In the genomic region with DNA sequence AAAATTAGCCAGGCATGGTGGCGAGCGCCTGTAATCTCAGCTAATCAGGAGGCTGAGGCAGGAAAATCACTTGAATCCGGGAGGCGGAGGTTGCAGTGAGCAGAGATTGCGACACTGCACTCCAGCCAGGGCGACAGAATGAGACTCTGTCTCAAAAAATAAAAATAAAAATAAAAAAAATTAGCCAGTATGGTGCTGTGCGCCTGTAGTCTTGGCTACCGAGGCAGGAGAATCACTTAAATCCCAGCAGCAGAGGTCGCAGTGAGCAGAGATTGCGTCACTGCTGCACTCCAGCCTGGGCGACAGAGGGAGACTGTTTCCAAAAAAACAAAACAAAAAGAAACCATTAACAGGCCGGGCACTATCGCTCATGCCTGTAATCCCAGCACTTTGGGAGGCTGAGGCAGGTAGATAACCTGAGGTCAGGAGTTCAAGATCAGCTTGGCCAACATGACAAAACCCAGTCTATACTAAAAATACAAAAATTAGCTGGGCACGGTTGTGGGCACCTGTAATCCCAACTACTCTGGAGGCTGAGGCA, we compare ENCODE assay signal across 9 cellular contexts. TPM values are rescaled to one million over a fixed set of nuclear protein-coding genes. Genes with fewer than 3 reads are reported as not detected.
DNase-seq lines count a peak whose midpoint lies in the region; ATAC-seq and TF ChIP-seq lines count a peak whose summit lies in the region.
"Not testable (repeated sequence)": the region's sequence is repeated elsewhere in the genome, so short reads cannot be mapped to it uniquely, and the experiment has no call there.
"Had no signal": no experiment of that assay in that cellular context is flagged by ENCODE, and none has a peak within 500 bp of the region (broad histone marks: within the 10 kb centered on the region; RNA-seq: fewer than 3 reads in every experiment).

No MANE protein-coding gene starts in this region.

- not testable (repeated sequence) for H3K27me3 Mint-ChIP-seq in CD4-positive, alpha-beta T cell; activated CD4-positive, alpha-beta memory T cell treated with anti-CD3 and anti-CD28 coated beads for 36 hours; stimulated activated naive CD8-positive, alpha-beta T cell treated with anti-CD3 and anti-CD28 coated beads, Interleukin-15, amount 100 ng/mL, for 72 hours

- RAD21 ChIA-PET in HCT116 (lab: Charles Lee; ENCODE audit: low non-redundant PET in 1 of 2, low total read pairs in 2 of 2, uncharacterized antibody in 2 of 2, unreplicated experiment in 2 of 2): not testable (repeated sequence)

- peak; percentile 28 to 62 (median 46) for DNase-seq in CD4-positive, alpha-beta T cell
- peak; percentile 58 for DNase-seq in HCT116 (ENCODE audit: low read depth, low spot score)
- DNase-seq in NCI-H82 treated with DMSO at 0.1 percent for 48 hours (lab: John Stamatoyannopoulos, UW; ENCODE audit: unreplicated experiment): peak; percentile 13
- DNase-seq in activated CD4-positive, alpha-beta memory T cell treated with anti-CD3 and anti-CD28 coated beads for 36 hours: peak; percentile 69
- DNase-seq in cardiac fibroblast (ENCODE audit: low read depth in 2 of 2): peak; percentile 87 to 89
- DNase-seq in left ventricle myocardium superior: peak; percentile 73
- DNase-seq in non-pigmented ciliary epithelial cell (ENCODE audit: low read depth): peak; percentile 19
- DNase-seq in stimulated activated naive CD8-positive, alpha-beta T cell treated with anti-CD3 and anti-CD28 coated beads, Interleukin-15, amount 100 ng/mL, for 72 hours: peak; percentile 33 to 48

- not testable (repeated sequence) for H3K27me3 ChIP-seq in CD4-positive, alpha-beta T cell (ENCODE audit: control insufficient read depth, insufficient read depth, low read length); HCT116 (ENCODE audit: insufficient read depth, low read length)

- POLR2A ChIA-PET in CD4-positive, alpha-beta T cell (lab: Charles Lee); HCT116 (lab: Charles Lee); activated CD4-positive, alpha-beta memory T cell treated with anti-CD3 and anti-CD28 coated beads for 36 hours (lab: Charles Lee): not testable (repeated sequence)

- H3K4me3 Mint-ChIP-seq in CD4-positive, alpha-beta T cell: peak overlapping the region; percentile 59
- H3K4me3 Mint-ChIP-seq in activated CD4-positive, alpha-beta memory T cell treated with anti-CD3 and anti-CD28 coated beads for 36 hours; stimulated activated naive CD8-positive, alpha-beta T cell treated with anti-CD3 and anti-CD28 coated beads, Interleukin-15, amount 100 ng/mL, for 72 hours: not testable (repeated sequence)

- H4K20me1 ChIP-seq in HCT116 (ENCODE audit: insufficient read depth): not testable (repeated sequence)

- peak; percentile 51 for ATAC-seq in CD4-positive, alpha-beta T cell (ENCODE audit: poor library complexity)
- peak; percentile 93 for ATAC-seq in HCT116
- ATAC-seq in left ventricle myocardium superior: peak; percentile 88
- ATAC-seq in stimulated activated naive CD8-positive, alpha-beta T cell treated with anti-CD3 and anti-CD28 coated beads, Interleukin-15, amount 100 ng/mL, for 72 hours: peak; percentile 69

- BruUV-seq in HCT116 (replicated peaks; lab: Mats Ljungman, UMichigan): not testable (repeated sequence)

- H3K27ac Mint-ChIP-seq in CD4-positive, alpha-beta T cell: peak overlapping the region; percentile 99
- not testable (repeated sequence) for H3K27ac Mint-ChIP-seq in activated CD4-positive, alpha-beta memory T cell treated with anti-CD3 and anti-CD28 coated beads for 36 hours
- peak overlapping the region; percentile 74 to 76 for H3K27ac Mint-ChIP-seq in stimulated activated naive CD8-positive, alpha-beta T cell treated with anti-CD3 and anti-CD28 coated beads, Interleukin-15, amount 100 ng/mL, for 72 hours

- peaks cover 46% of the 10 kb centered on the region for H3K4me1 Mint-ChIP-seq in CD4-positive, alpha-beta T cell (ENCODE audit: low read depth)
- peaks cover 31% of the 10 kb centered on the region for H3K4me1 Mint-ChIP-seq in activated CD4-positive, alpha-beta memory T cell treated with anti-CD3 and anti-CD28 coated beads for 36 hours (ENCODE audit: low read depth)
- H3K4me1 Mint-ChIP-seq in stimulated activated naive CD8-positive, alpha-beta T cell treated with anti-CD3 and anti-CD28 coated beads, Interleukin-15, amount 100 ng/mL, for 72 hours: peaks cover 48% of the 10 kb centered on the region

- H3K9me3 Mint-ChIP-seq in CD4-positive, alpha-beta T cell; activated CD4-positive, alpha-beta memory T cell treated with anti-CD3 and anti-CD28 coated beads for 36 hours: not testable (repeated sequence)
- H3K9me3 Mint-ChIP-seq in stimulated activated naive CD8-positive, alpha-beta T cell treated with anti-CD3 and anti-CD28 coated beads, Interleukin-15, amount 100 ng/mL, for 72 hours: peaks cover 7 to 15% of the 10 kb centered on the region in 2 donors

- H3K36me3 Mint-ChIP-seq in CD4-positive, alpha-beta T cell (ENCODE audit: low read depth): peaks cover 57% of the 10 kb centered on the region
- H3K36me3 Mint-ChIP-seq in activated CD4-positive, alpha-beta memory T cell treated with anti-CD3 and anti-CD28 coated beads for 36 hours: peaks cover 32% of the 10 kb centered on the region

- intact Hi-C loops in CD4-positive, alpha-beta T cell (cut with DNase I, micrococcal nuclease): loop anchor here (1.0 to 5.0 kb wide), 5 partner anchors 39 to 199 kb away; a partner anchor contains a TSS
- intact Hi-C loops in HCT116 (cut with micrococcal nuclease) (loop anchor here (1.0 to 5.0 kb wide), 2 partner anchors 159 to 198 kb away; no protein-coding TSS in a partner anchor), left ventricle myocardium superior (cut with micrococcal nuclease) (loop anchor here (5.0 kb wide), 1 partner anchor 66 kb away; no protein-coding TSS in a partner anchor)
- intact Hi-C loops in activated CD4-positive, alpha-beta memory T cell treated with anti-CD3 and anti-CD28 coated beads for 36 hours (cut with micrococcal nuclease): loop anchor here (5.0 kb wide), 2 partner anchors 84 to 199 kb away; a partner anchor contains a TSS

- H3K4me3 ChIP-seq in HCT116 (replicated peaks in 1 of 2; ENCODE audit: low read depth in 1 of 2, low read length in 2 of 2); cardiac fibroblast (replicated peaks in 1 of 2; ENCODE audit: low read depth in 2 of 2, low read length in 2 of 2): not testable (repeated sequence)

- H3K9me3 ChIP-seq in CD4-positive, alpha-beta T cell (ENCODE audit: control insufficient read depth, low read length); HCT116 (ENCODE audit: control insufficient read depth in 1 of 2, insufficient read depth in 1 of 2, low read depth in 1 of 2, low read length in 2 of 2): not testable (repeated sequence)

- peak; percentile 64 for TF ChIP-seq CTCF in CD4-positive, alpha-beta T cell (IDR thresholded peaks at IDR 0.05)
- TF ChIP-seq CTCF in HCT116 (IDR thresholded peaks at IDR 0.05 in 2 of 3, conservative IDR thresholded peaks at IDR 0.05 in 1 of 3; ENCODE audit: borderline replicate concordance in 1 of 3, insufficient read depth in 1 of 3, low read depth in 2 of 3, low read length in 2 of 3): peak; percentile 53 to 98 (median 67)
- peak; percentile 82 for TF ChIP-seq CTCF in cardiac fibroblast (IDR thresholded peaks at IDR 0.05; ENCODE audit: low read depth, low read length)

- CTCF ChIA-PET in CD4-positive, alpha-beta T cell (lab: Charles Lee): interaction anchor here (0.6 to 2.4 kb wide), 8 partner anchors 11 to 843 kb away, joined by 3 to 14 read pairs (median 4); no protein-coding TSS in a partner anchor
- CTCF ChIA-PET in HCT116 (lab: Charles Lee): interaction anchor here (2.1 kb wide), 1 partner anchor 64 kb away, joined by 7 read pairs; no protein-coding TSS in a partner anchor
- CTCF ChIA-PET in activated CD4-positive, alpha-beta memory T cell treated with anti-CD3 and anti-CD28 coated beads for 36 hours (lab: Charles Lee): interaction anchor here (0.7 to 4.9 kb wide), 8 partner anchors 11 to 159 kb away, joined by 3 to 46 read pairs (median 4); no protein-coding TSS in a partner anchor

- not testable (repeated sequence) for H3K9ac ChIP-seq in HCT116 (ENCODE audit: low read length)

- H3K4me2 ChIP-seq in HCT116 (ENCODE audit: low read length): peak overlapping the region; percentile 40

- H3K4me1 ChIP-seq in HCT116 (ENCODE audit: control insufficient read depth in 1 of 2, insufficient read depth in 2 of 2, low read length in 2 of 2): not testable (repeated sequence)

- H3K27ac ChIP-seq in CD4-positive, alpha-beta T cell (ENCODE audit: low read depth, low read length); HCT116 (ENCODE audit: low read depth, low read length): not testable (repeated sequence)

- TF ChIP-seq RAD21 in HCT116 (IDR thresholded peaks at IDR 0.05; ENCODE audit: low read depth): peak; percentile 58; the same call in 1 of the 2 replicates

- not testable (repeated sequence) for H3K9me2 ChIP-seq in HCT116 (ENCODE audit: insufficient read depth)

- H2AFZ ChIP-seq in HCT116 (ENCODE audit: low read depth, low read length, poor library complexity, severe bottlenecking): not testable (repeated sequence)

- not testable (repeated sequence) for TF ChIP-seq POLR2A in HCT116 (IDR thresholded peaks at IDR 0.05; ENCODE audit: borderline replicate concordance, extremely low read depth, insufficient read depth, insufficient read length)

- not testable (repeated sequence) for H3K79me2 ChIP-seq in HCT116 (ENCODE audit: insufficient read depth, low read length)

- peaks cover 7 to 14% of the 10 kb centered on the region in 2 experiments; a peak in 3 of 4 replicates for H3K36me3 ChIP-seq in HCT116 (ENCODE audit: control insufficient read depth in 1 of 2, insufficient read depth in 2 of 2, low read length in 2 of 2)

RNA-seq across cellular contexts. Expression of a gene that starts 33.4 kb away (rescaled TPM):
- total RNA-seq in CD4-positive, alpha-beta T cell: under 1 TPM; 0.47 to 0.56 TPM
- total RNA-seq in HCT116 (2021; ENCODE audit: unreplicated experiment) (not detected), left ventricle myocardium superior (not detected)
- polyA plus RNA-seq in HCT116 (2012): not detected in 2 replicates
- not detected for total RNA-seq in activated CD4-positive, alpha-beta memory T cell treated with anti-CD3 and anti-CD28 coated beads for 36 hours
- total RNA-seq: mononuclear cell had no signal

RNA-seq across cellular contexts. Expression of a gene that starts 41.8 kb away (rescaled TPM):
- 10 to 100 TPM; 37.9 to 38.7 TPM for total RNA-seq in CD4-positive, alpha-beta T cell
- total RNA-seq in HCT116 (2021; ENCODE audit: unreplicated experiment) (13.5 TPM), left ventricle myocardium superior (29.1 TPM)
- polyA plus RNA-seq in HCT116 (2012): 7.3 and 8.0 TPM in 2 replicates
- total RNA-seq in activated CD4-positive, alpha-beta memory T cell treated with anti-CD3 and anti-CD28 coated beads for 36 hours: 10 to 100 TPM; 20.8 to 22.8 TPM

RNA-seq across cellular contexts. Expression of a gene that starts 41.8 kb away (rescaled TPM):
- total RNA-seq in CD4-positive, alpha-beta T cell: 10 to 100 TPM; 11.9 to 13.0 TPM
- total RNA-seq in HCT116 (2021; ENCODE audit: unreplicated experiment) (7.4 TPM), left ventricle myocardium superior (2.9 TPM)
- polyA plus RNA-seq in HCT116 (2012): 5.2 and 5.6 TPM in 2 replicates
- 1 to 10 TPM; 5.8 to 7.0 TPM for total RNA-seq in activated CD4-positive, alpha-beta memory T cell treated with anti-CD3 and anti-CD28 coated beads for 36 hours

RNA-seq across cellular contexts. Expression of a gene that starts 46.5 kb away (rescaled TPM):
- 1 to 10 TPM; 1.1 to 1.6 TPM for total RNA-seq in CD4-positive, alpha-beta T cell
- total RNA-seq in HCT116 (2021; ENCODE audit: unreplicated experiment): not detected
- 0.16 TPM in 1 of 2 replicates, not detected in the other for polyA plus RNA-seq in HCT116 (2012)
- total RNA-seq in activated CD4-positive, alpha-beta memory T cell treated with anti-CD3 and anti-CD28 coated beads for 36 hours: 1 to 10 TPM in 1 of 2 experiments, not detected in 1; 1.0 TPM
- not detected for total RNA-seq in left ventricle myocardium superior
- total RNA-seq: mononuclear cell had no signal

RNA-seq across cellular contexts. Expression of a gene that starts 55.4 kb away (rescaled TPM):
- total RNA-seq in CD4-positive, alpha-beta T cell: 10 to 100 TPM; 22.2 to 22.4 TPM
- 5.2 TPM for total RNA-seq in HCT116 (2021; ENCODE audit: unreplicated experiment)
- 3.6 and 3.7 TPM in 2 replicates for polyA plus RNA-seq in HCT116 (2012)
- 1 to 10 TPM; 1.4 to 1.5 TPM for total RNA-seq in activated CD4-positive, alpha-beta memory T cell treated with anti-CD3 and anti-CD28 coated beads for 36 hours
- total RNA-seq in left ventricle myocardium superior: 17.6 TPM

Comparison
In these comparisons a context has a peak if more than half of its experiments do, and no peak if none do; other contexts are left out.
1. DNase-seq: peak in every context shown above with its lines; median percentile 88 in cardiac fibroblast; 73 in left ventricle myocardium superior; 69 in activated CD4-positive, alpha-beta memory T cell treated with anti-CD3 and anti-CD28 coated beads for 36 hours; 58 in HCT116; 46 in CD4-positive, alpha-beta T cell; 40 in stimulated activated naive CD8-positive, alpha-beta T cell treated with anti-CD3 and anti-CD28 coated beads, Interleukin-15, amount 100 ng/mL, for 72 hours; 19 in non-pigmented ciliary epithelial cell; 13 in NCI-H82 treated with DMSO at 0.1 percent for 48 hours.